Comparison of ENCODE assay signal across 9 cellular contexts in the genomic region with DNA sequence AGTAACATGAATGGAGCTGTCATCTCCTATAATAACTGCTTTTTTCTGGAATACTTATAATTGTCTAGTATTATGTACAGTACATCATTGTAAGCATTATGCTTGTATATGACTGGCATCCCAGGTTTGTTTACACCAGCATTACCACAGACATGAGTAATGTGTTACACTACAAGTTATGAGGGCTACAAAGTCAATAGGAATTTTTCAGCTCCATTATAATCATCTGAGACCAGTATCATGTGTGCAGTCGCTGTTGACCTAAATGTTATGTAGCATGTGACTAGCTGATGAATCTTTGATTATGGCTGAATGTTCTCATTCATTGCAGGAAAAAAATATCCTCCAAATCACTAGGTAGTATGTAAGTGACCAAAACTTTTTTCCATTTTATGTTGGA. TPM values are rescaled to one million over a fixed set of nuclear protein-coding genes. Genes with fewer than 3 reads are reported as not detected.
A peak's percentile ranks its signal among the peaks of the same experiment; 100 is the strongest.
DNase-seq lines count a peak whose midpoint lies in the region; ATAC-seq and TF ChIP-seq lines count a peak whose summit lies in the region.
"Had no signal": no experiment of that assay in that cellular context is flagged by ENCODE, and none has a peak within 500 bp of the region (broad histone marks: within the 10 kb centered on the region; RNA-seq: fewer than 3 reads in every experiment).

No MANE protein-coding gene starts in this region.

- CTCF ChIA-PET in Caco-2 (lab: Charles Lee) = no interaction called here

- no peak for TF ChIP-seq CTCF in Caco-2 (IDR thresholded peaks at IDR 0.05; ENCODE audit: insufficient read depth in 1 of 2, low read depth in 1 of 2, low read length in 1 of 2, severe bottlenecking in 1 of 2, unreplicated experiment in 1 of 2)
- no peak for TF ChIP-seq CTCF in natural killer cell (IDR thresholded peaks at IDR 0.05)
- no peak for TF ChIP-seq CTCF in GM13976 (IDR thresholded peaks at IDR 0.05; ENCODE audit: borderline replicate concordance, control extremely low read depth, extremely low read depth, insufficient read depth, missing control alignments)

- H3K4me3 Mint-ChIP-seq in Caco-2 (ENCODE audit: unreplicated experiment) (peak overlapping the region; percentile 91), natural killer cell (peak overlapping the region; percentile 73)

- H3K4me1 Mint-ChIP-seq in Caco-2 (ENCODE audit: low read depth, unreplicated experiment) (peaks cover 7% of the 10 kb centered on the region), natural killer cell (peaks cover 27 to 37% of the 10 kb centered on the region in 2 donors)

- intact Hi-C loops in Caco-2 (cut with micrococcal nuclease; ENCODE audit: unreplicated experiment) = no loop called here
- intact Hi-C loops in natural killer cell (cut with micrococcal nuclease) = loop anchor here (5.0 kb wide), 1 partner anchor 1774 kb away; a partner anchor contains a TSS

- peaks cover 24% of the 10 kb centered on the region for H3K36me3 Mint-ChIP-seq in Caco-2 (ENCODE audit: insufficient read depth, unreplicated experiment)
- no peaks in the 10 kb centered on the region for H3K36me3 Mint-ChIP-seq in natural killer cell

- POLR2A ChIA-PET in Caco-2 (lab: Charles Lee) = no interaction called here

- no peaks in the 10 kb centered on the region for H3K27me3 Mint-ChIP-seq in Caco-2 (ENCODE audit: insufficient read depth, unreplicated experiment)
- H3K27me3 Mint-ChIP-seq in natural killer cell (ENCODE audit: low read depth in 2 of 2) = no peaks in the 10 kb centered on the region

- in situ Hi-C loops in GM13976 (cut with MboI; ENCODE audit: low sequenced_read_pairs, unreplicated experiment) = no loop called here

- H3K4me3 ChIP-seq in Caco-2 (ENCODE audit: low read depth, low read length) = no peak overlapping the region

- peaks cover 3% of the 10 kb centered on the region for H3K36me3 ChIP-seq in Caco-2 (ENCODE audit: control insufficient read depth, insufficient read depth, low read length)

- H3K27ac Mint-ChIP-seq in Caco-2 (ENCODE audit: unreplicated experiment) (no peak overlapping the region), natural killer cell (peak overlapping the region in 1 of 2 donors; percentile 77)

- no TSS peak for BruUV-seq in Caco-2 (replicated peaks; lab: Mats Ljungman, UMichigan)

- H3K27me3 ChIP-seq in Caco-2 (replicated peaks; ENCODE audit: control insufficient read depth, insufficient read depth, low read length) = no peaks in the 10 kb centered on the region

- H3K9me3 ChIP-seq in Caco-2 = no peaks in the 10 kb centered on the region

- H3K4me1 ChIP-seq in Caco-2 = peaks cover 18% of the 10 kb centered on the region

- DNase-seq in Caco-2 (no peak), LHCN-M2 (ENCODE audit: low read depth) (peak; percentile 85), astrocyte of the hippocampus (ENCODE audit: low read depth, low spot score) (peak; percentile 42), natural killer cell (no peak), retina (no peak), GM13976 (ENCODE audit: low spot score) (no peak)
- DNase-seq: kidney, NCI-H446 treated with DMSO at 0.1 percent for 48 hours had no signal

- no peaks in the 10 kb centered on the region for H3K9me3 Mint-ChIP-seq in Caco-2 (ENCODE audit: unreplicated experiment)
- H3K9me3 Mint-ChIP-seq in natural killer cell = no peaks in the 10 kb centered on the region

- ATAC-seq in natural killer cell (no peak), GM18858 (IDR thresholded peaks at IDR 0.05; ENCODE audit: unreplicated experiment) (no peak)

RNA-seq across cellular contexts. Expression of a gene that starts 2.2 kb away (rescaled TPM):
- total RNA-seq in Caco-2 (2022) = 72.2 and 82.2 TPM in 2 replicates
- total RNA-seq in LHCN-M2 (2014; rRNA removed) = 21.8 and 27.1 TPM in 2 replicates
- 14.4 TPM for polyA plus RNA-seq in LHCN-M2 (2012)
- total RNA-seq in natural killer cell = 10 to 100 TPM in 1 of 3 donors, 1 to 10 TPM in 2; 9.4 to 10.8 (median 9.8) TPM

Comparison
In these comparisons a context has a peak if more than half of its experiments do, and no peak if none do; other contexts are left out.
1. DNase-seq: peak in LHCN-M2 (single experiment) and astrocyte of the hippocampus (single experiment); none in Caco-2 (0 of 2), natural killer cell (single experiment), retina (single experiment) and GM13976 (single experiment).